23 cellular contexts compared by ENCODE assay signal in genomic region chr10:43955002-43955596, GRCh38.
"Had no signal": no experiment of that assay in that cellular context is flagged by ENCODE, and none has a peak within 500 bp of the region (broad histone marks: within the 10 kb centered on the region; RNA-seq: fewer than 3 reads in every experiment).

No MANE protein-coding gene starts in this region.

- H3K9me3 Mint-ChIP-seq: T-helper 2 cell treated with Interferon-gamma antibody and Interleukin-4, amounts not matched to agents 5 μg/mL and 100 μg/mL, for 36 hours had no signal

- H3K27ac Mint-ChIP-seq: activated naive CD4-positive, alpha-beta T cell treated with anti-CD3 and anti-CD28 coated beads, Interleukin-2, amount 50 U/mL, for 24 hours; naive thymus-derived CD4-positive, alpha-beta T cell; stimulated activated memory B cell treated with anti-CD40 and anti-IgM and Interleukin-4, amounts not matched to agents 10 μg/mL and 1 μg/mL and 100 μg/mL, for 72 hours; T-cell; T-helper 2 cell treated with Interferon-gamma antibody and Interleukin-4, amounts not matched to agents 5 μg/mL and 100 μg/mL, for 36 hours had no signal

- H3K36me3 Mint-ChIP-seq: activated naive CD4-positive, alpha-beta T cell treated with anti-CD3 and anti-CD28 coated beads, Interleukin-2, amount 50 U/mL, for 24 hours; naive thymus-derived CD4-positive, alpha-beta T cell; stimulated activated memory B cell treated with anti-CD40 and anti-IgM and Interleukin-4, amounts not matched to agents 10 μg/mL and 1 μg/mL and 100 μg/mL, for 72 hours; T-cell had no signal

- H3K27me3 ChIP-seq: body of pancreas, sigmoid colon, stomach, transverse colon had no signal

- H3K4me1 Mint-ChIP-seq: activated naive CD4-positive, alpha-beta T cell treated with anti-CD3 and anti-CD28 coated beads, Interleukin-2, amount 50 U/mL, for 24 hours; naive thymus-derived CD4-positive, alpha-beta T cell; stimulated activated memory B cell treated with anti-CD40 and anti-IgM and Interleukin-4, amounts not matched to agents 10 μg/mL and 1 μg/mL and 100 μg/mL, for 72 hours; T-cell had no signal

- H3K9me3 ChIP-seq: body of pancreas, sigmoid colon, stomach, transverse colon had no signal

- H3K4me3 ChIP-seq: body of pancreas, sigmoid colon, smooth muscle cell, stomach, transverse colon had no signal

- H3K4me1 ChIP-seq: body of pancreas, sigmoid colon, stomach, transverse colon had no signal

- H3K4me2 ChIP-seq: smooth muscle cell had no signal

- H3K4me3 Mint-ChIP-seq: activated naive CD4-positive, alpha-beta T cell treated with anti-CD3 and anti-CD28 coated beads, Interleukin-2, amount 50 U/mL, for 24 hours; naive thymus-derived CD4-positive, alpha-beta T cell; neural crest cell; stimulated activated memory B cell treated with anti-CD40 and anti-IgM and Interleukin-4, amounts not matched to agents 10 μg/mL and 1 μg/mL and 100 μg/mL, for 72 hours; T-cell; T-helper 2 cell treated with Interferon-gamma antibody and Interleukin-4, amounts not matched to agents 5 μg/mL and 100 μg/mL, for 36 hours had no signal

- H3K36me3 ChIP-seq: sigmoid colon, stomach, transverse colon had no signal

- DNase-seq: activated CD4-positive, alpha-beta T cell treated with anti-CD3 and anti-CD28 coated beads, Interleukin-2, amount 50 U/mL, for 48 hours; activated gamma-delta T cell treated with Interleukin-2 at 50 U/mL for 16 hours; activated T-cell treated with anti-CD3 and anti-CD28 coated beads, Interleukin-2, amount 50 U/mL, for 1 hour; anterior cingulate cortex; body of pancreas; dermis blood vessel endothelial cell; effector memory CD4-positive, alpha-beta T cell; hypothalamus; left cardiac atrium; mesendoderm; naive thymus-derived CD4-positive, alpha-beta T cell; retina; sigmoid colon; stimulated activated CD4-positive, alpha-beta T cell treated with anti-CD3 and anti-CD28 coated beads, Interleukin-15, amount 100 ng/mL, for 24 hours; stomach; T-cell; transverse colon had no signal

- H3K27ac ChIP-seq: body of pancreas, sigmoid colon, stomach, transverse colon had no signal

- ATAC-seq: body of pancreas; esophagus mucosa; left cardiac atrium; naive thymus-derived CD4-positive, alpha-beta T cell; stimulated activated memory B cell treated with anti-CD40 and anti-IgM and Interleukin-4, amounts not matched to agents 10 μg/mL and 1 μg/mL and 100 μg/mL, for 72 hours; T-cell had no signal

- H3K27me3 Mint-ChIP-seq: stimulated activated memory B cell treated with anti-CD40 and anti-IgM and Interleukin-4, amounts not matched to agents 10 μg/mL and 1 μg/mL and 100 μg/mL, for 72 hours had no signal
